30 cellular contexts compared by ENCODE assay signal in the genomic region with DNA sequence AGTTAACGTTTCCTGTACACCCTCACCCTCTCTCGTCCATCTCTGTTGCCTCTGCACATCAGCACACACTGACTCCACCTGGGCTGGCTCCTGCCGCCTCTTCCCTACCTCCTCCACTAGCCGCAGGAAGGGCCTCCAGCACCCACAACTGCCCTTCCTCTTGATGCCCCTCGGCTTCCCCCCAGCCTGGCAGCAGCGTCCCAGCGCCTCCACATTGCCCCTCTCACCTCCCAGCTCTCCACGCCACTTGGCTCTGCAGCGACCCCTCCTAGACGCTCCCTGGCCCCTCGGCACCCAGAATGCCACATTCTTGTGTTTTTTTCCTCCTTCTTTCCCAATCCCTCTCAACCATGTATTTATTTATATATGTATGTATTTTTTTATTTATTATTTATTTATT.
"Had no signal": no experiment of that assay in that cellular context is flagged by ENCODE, and none has a peak within 500 bp of the region (broad histone marks: within the 10 kb centered on the region; RNA-seq: fewer than 3 reads in every experiment).

No MANE protein-coding gene starts in this region.

- DNase-seq: glutamatergic neuron; heart right ventricle; kidney; left colon; left lung; lower lobe of right lung; mammary epithelial cell; mesenchymal stem cell; naive B cell; natural killer cell; occipital lobe; psoas muscle; right lobe of liver; stimulated activated CD4-positive, alpha-beta T cell treated with anti-CD3 and anti-CD28 coated beads, Interleukin-1b, Interleukin-23, amount 100 ng/mL, for 48 hours; stimulated activated CD4-positive, alpha-beta T cell treated with anti-CD3 and anti-CD28 coated beads, Interleukin-2, amount 100 ng/mL, for 48 hours; stimulated activated CD4-positive, alpha-beta T cell treated with anti-CD3 and anti-CD28 coated beads, Interleukin-4, amount 100 ng/mL, for 4 hours; stimulated activated CD8-positive, alpha-beta memory T cell treated with anti-CD3 and anti-CD28 coated beads, Interleukin-4, amount 100 ng/mL, for 48 hours; stimulated activated naive CD4-positive, alpha-beta T cell treated with Interleukin-2 at 50 U/mL for 16 hours; stimulated activated naive CD8-positive, alpha-beta T cell treated with anti-CD3 and anti-CD28 coated beads, Interleukin-15, amount 100 ng/mL, for 72 hours; testis; thyroid gland; trophoblast cell; upper lobe of right lung had no signal

- H3K4me1 ChIP-seq: heart right ventricle, left lung, lower lobe of right lung, parathyroid adenoma, psoas muscle, right lobe of liver, testis, thyroid gland, upper lobe of right lung had no signal

- H3K4me1 Mint-ChIP-seq: mesothelial cell of epicardium; naive B cell; natural killer cell; stimulated activated memory B cell treated with anti-CD40 and anti-IgM and Interleukin-4, amounts not matched to agents 10 μg/mL and 1 μg/mL and 100 μg/mL, for 72 hours; stimulated activated naive CD8-positive, alpha-beta T cell treated with anti-CD3 and anti-CD28 coated beads, Interleukin-15, amount 100 ng/mL, for 72 hours had no signal

- H3K36me3 ChIP-seq: heart right ventricle, left lung, lower lobe of right lung, neutrophil, right lobe of liver, thyroid gland, upper lobe of right lung had no signal

- H3K27me3 ChIP-seq: hepatocyte, left lung, right lobe of liver, testis, thyroid gland, upper lobe of right lung had no signal

- H2AFZ ChIP-seq: hepatocyte, parathyroid adenoma had no signal

- H3K4me3 ChIP-seq: heart right ventricle, hepatocyte, left lung, lower lobe of right lung, psoas muscle, right lobe of liver, smooth muscle cell, testis, thyroid gland, upper lobe of right lung had no signal

- H3K27me3 Mint-ChIP-seq: stimulated activated memory B cell treated with anti-CD40 and anti-IgM and Interleukin-4, amounts not matched to agents 10 μg/mL and 1 μg/mL and 100 μg/mL, for 72 hours had no signal

- H3K9me3 ChIP-seq: heart right ventricle, left lung, lower lobe of right lung, neutrophil, psoas muscle, right lobe of liver, testis, thyroid gland, upper lobe of right lung had no signal

- H3K36me3 Mint-ChIP-seq: mesothelial cell of epicardium; naive B cell; natural killer cell; stimulated activated memory B cell treated with anti-CD40 and anti-IgM and Interleukin-4, amounts not matched to agents 10 μg/mL and 1 μg/mL and 100 μg/mL, for 72 hours had no signal

- H3K4me2 ChIP-seq: hepatocyte, smooth muscle cell had no signal

- H3K27ac Mint-ChIP-seq: mesothelial cell of epicardium; natural killer cell; stimulated activated memory B cell treated with anti-CD40 and anti-IgM and Interleukin-4, amounts not matched to agents 10 μg/mL and 1 μg/mL and 100 μg/mL, for 72 hours; stimulated activated naive CD8-positive, alpha-beta T cell treated with anti-CD3 and anti-CD28 coated beads, Interleukin-15, amount 100 ng/mL, for 72 hours had no signal

- H3K4me3 Mint-ChIP-seq: mesothelial cell of epicardium; naive B cell; natural killer cell; neural crest cell; stimulated activated memory B cell treated with anti-CD40 and anti-IgM and Interleukin-4, amounts not matched to agents 10 μg/mL and 1 μg/mL and 100 μg/mL, for 72 hours; stimulated activated naive CD8-positive, alpha-beta T cell treated with anti-CD3 and anti-CD28 coated beads, Interleukin-15, amount 100 ng/mL, for 72 hours had no signal

- H3K9ac ChIP-seq: parathyroid adenoma had no signal

- H3K9me3 Mint-ChIP-seq: mesothelial cell of epicardium; natural killer cell; stimulated activated memory B cell treated with anti-CD40 and anti-IgM and Interleukin-4, amounts not matched to agents 10 μg/mL and 1 μg/mL and 100 μg/mL, for 72 hours; stimulated activated naive CD8-positive, alpha-beta T cell treated with anti-CD3 and anti-CD28 coated beads, Interleukin-15, amount 100 ng/mL, for 72 hours had no signal

- H3K27ac ChIP-seq: heart right ventricle, hepatocyte, left lung, lower lobe of right lung, neutrophil, parathyroid adenoma, psoas muscle, right lobe of liver, testis, thyroid gland, upper lobe of right lung had no signal

- H3K79me2 ChIP-seq: hepatocyte, parathyroid adenoma had no signal
